Comparison of ENCODE assay signal across 8 cellular contexts in the genomic region with DNA sequence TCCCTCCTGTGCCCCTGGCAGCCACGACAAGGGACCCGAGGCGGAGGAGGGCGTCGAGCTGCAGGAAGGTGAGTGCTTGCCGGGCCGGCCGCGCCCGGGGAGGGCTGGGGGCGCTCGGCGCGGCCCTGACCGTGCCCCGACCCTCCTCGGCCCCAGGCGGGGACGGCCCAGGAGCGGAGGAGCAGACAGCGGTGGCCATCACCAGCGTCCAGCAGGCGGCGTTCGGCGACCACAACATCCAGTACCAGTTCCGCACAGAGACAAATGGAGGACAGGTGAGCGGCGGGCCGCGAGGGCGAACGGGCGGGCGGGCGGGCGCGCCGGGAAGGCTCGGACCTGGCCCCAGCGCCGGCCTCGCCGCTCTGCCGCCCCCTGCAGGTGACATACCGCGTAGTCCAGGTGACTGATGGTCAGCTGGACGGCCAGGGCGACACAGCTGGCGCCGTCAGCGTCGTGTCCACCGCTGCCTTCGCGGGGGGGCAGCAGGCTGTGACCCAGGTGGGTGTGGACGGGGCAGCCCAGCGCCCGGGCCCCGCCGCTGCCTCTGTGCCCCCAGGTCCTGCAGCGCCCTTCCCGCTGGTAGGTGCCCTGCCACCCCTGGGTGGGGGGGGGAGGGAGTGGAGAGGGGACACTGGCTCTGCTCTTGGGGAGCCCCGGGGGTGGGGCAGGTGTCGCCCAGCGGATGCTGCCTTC. TPM values are rescaled to one million over a fixed set of nuclear protein-coding genes. Genes with fewer than 3 reads are reported as not detected.
DNase-seq lines count a peak whose midpoint lies in the region; ATAC-seq and TF ChIP-seq lines count a peak whose summit lies in the region.

No MANE protein-coding gene starts in this region.

- no peaks in the 10 kb centered on the region for H4K20me1 ChIP-seq in fibroblast of lung (ENCODE audit: control insufficient read depth, extremely low read depth, insufficient read depth, low read length)

- TF ChIP-seq CTCF in Panc1 (IDR thresholded peaks at IDR 0.05): peak; percentile 97
- peak; percentile 37 to 41 for TF ChIP-seq CTCF in fibroblast of lung (conservative IDR thresholded peaks at IDR 0.05 in 1 of 2, IDR thresholded peaks at IDR 0.05 in 1 of 2; ENCODE audit: low read depth in 1 of 2, low read length in 2 of 2)
- TF ChIP-seq CTCF in natural killer cell (IDR thresholded peaks at IDR 0.05): peak; percentile 83

- intact Hi-C loops in Panc1 (cut with micrococcal nuclease; ENCODE audit: unreplicated experiment): no loop called here
- intact Hi-C loops in activated T-helper 1 cell treated with anti-CD3 and anti-CD28 coated beads, Interleukin-12 subunit alpha, Interleukin-12 subunit beta, Interleukin-2, Interleukin-4 antibody, amounts not matched to agents 30 ng/mL and 10 ng/mL and 1 ng/mL, durations not matched to agents 14 hours and 24 hours and 36 hours (cut with micrococcal nuclease): loop anchor here (1.0 to 10.0 kb wide), 7 partner anchors 57 to 278 kb away; a partner anchor contains a TSS
- intact Hi-C loops in natural killer cell (cut with micrococcal nuclease): loop anchor here (5.0 to 10.0 kb wide), 2 partner anchors 112 to 195 kb away; no protein-coding TSS in a partner anchor

- BruUV-seq in Panc1 (replicated peaks; lab: Mats Ljungman, UMichigan): no TSS peak

- no peaks in the 10 kb centered on the region for H3K9me3 ChIP-seq in HUES64 (ENCODE audit: insufficient read depth, low read depth, low read length)
- H3K9me3 ChIP-seq in Panc1 (ENCODE audit: control insufficient read depth, insufficient read depth, low read depth, low read length): no peaks in the 10 kb centered on the region
- no peaks in the 10 kb centered on the region for H3K9me3 ChIP-seq in fibroblast of lung (ENCODE audit: control insufficient read depth, insufficient read depth, low read depth, low read length)

- H3K4me3 ChIP-seq in HUES64 (ENCODE audit: low read length) (peak overlapping the region; percentile 82), Panc1 (ENCODE audit: low read depth in 2 of 2, low read length in 2 of 2) (peak overlapping the region; percentile 57 to 61), fibroblast of lung (replicated peaks in 1 of 4; ENCODE audit: control extremely low read depth in 1 of 4, insufficient read depth in 1 of 4, low read depth in 3 of 4, low read length in 4 of 4) (peak overlapping the region; percentile 5 to 64 (median 42))

- H3K4me1 Mint-ChIP-seq in activated T-helper 1 cell treated with anti-CD3 and anti-CD28 coated beads, Interleukin-12 subunit alpha, Interleukin-12 subunit beta, Interleukin-2, Interleukin-4 antibody, amounts not matched to agents 30 ng/mL and 10 ng/mL and 1 ng/mL, durations not matched to agents 14 hours and 24 hours and 36 hours (ENCODE audit: low read depth): peaks cover 17% of the 10 kb centered on the region
- peaks cover 33 to 57% of the 10 kb centered on the region in 2 donors for H3K4me1 Mint-ChIP-seq in natural killer cell

- peak overlapping the region; percentile 34 for H3K27ac Mint-ChIP-seq in activated T-helper 1 cell treated with anti-CD3 and anti-CD28 coated beads, Interleukin-12 subunit alpha, Interleukin-12 subunit beta, Interleukin-2, Interleukin-4 antibody, amounts not matched to agents 30 ng/mL and 10 ng/mL and 1 ng/mL, durations not matched to agents 14 hours and 24 hours and 36 hours
- H3K27ac Mint-ChIP-seq in natural killer cell: peak overlapping the region; percentile 74 to 81

- no peaks in the 10 kb centered on the region for H3K9me3 Mint-ChIP-seq in activated T-helper 1 cell treated with anti-CD3 and anti-CD28 coated beads, Interleukin-12 subunit alpha, Interleukin-12 subunit beta, Interleukin-2, Interleukin-4 antibody, amounts not matched to agents 30 ng/mL and 10 ng/mL and 1 ng/mL, durations not matched to agents 14 hours and 24 hours and 36 hours
- no peaks in the 10 kb centered on the region for H3K9me3 Mint-ChIP-seq in natural killer cell

- 4% methylated on average over 66 of the region's 66 CpGs for WGBS in HUES64

- in situ Hi-C loops in Panc1 (cut with HindIII; ENCODE audit: low pct_unique_long_range_greater_than_20kb, low sequenced_read_pairs): no loop called here

- peak overlapping the region; percentile 96 for H3K9ac ChIP-seq in HUES64 (ENCODE audit: low read depth, low read length)
- H3K9ac ChIP-seq in fibroblast of lung (ENCODE audit: insufficient read depth, low read length): peak overlapping the region; percentile 51

- POLR2A ChIA-PET in Panc1 (lab: Charles Lee): no interaction called here

- peak overlapping the region; percentile 59 for H3K4me2 ChIP-seq in fibroblast of lung (ENCODE audit: extremely low read depth, insufficient read depth, low read length)

- CTCF ChIA-PET in Panc1 (lab: Charles Lee): interaction anchor here (0.6 kb wide), 1 partner anchor 16 kb away, joined by 5 read pairs; no protein-coding TSS in a partner anchor

- H3K27me3 ChIP-seq in HUES64 (ENCODE audit: insufficient read depth, low read length) (no peaks in the 10 kb centered on the region), Panc1 (ENCODE audit: control insufficient read depth, insufficient read depth, low read length) (no peaks in the 10 kb centered on the region), fibroblast of lung (ENCODE audit: control insufficient read depth, insufficient read depth, low read length) (no peaks in the 10 kb centered on the region)

- H3K4me1 ChIP-seq in HUES64 (ENCODE audit: insufficient read depth, low read length) (0 out of 2 replicates have a peak, but pooled peaks cover 3% of the 10 kb centered on the region), Panc1 (ENCODE audit: control insufficient read depth, insufficient read depth, low read length) (peaks cover 22% of the 10 kb centered on the region), fibroblast of lung (ENCODE audit: control insufficient read depth, extremely low read depth, insufficient read depth, low read length) (peaks cover 2% of the 10 kb centered on the region)

- peaks cover 12% of the 10 kb centered on the region for H3K79me2 ChIP-seq in fibroblast of lung (ENCODE audit: control insufficient read depth, insufficient read depth, low read length)

- DNase-seq in D341Med (ENCODE audit: low spot score) (peak; percentile 88), Panc1 (ENCODE audit: low read depth, low spot score) (peak; percentile 52), fibroblast of lung (ENCODE audit: low read depth in 2 of 2) (peak; percentile 75 to 77), natural killer cell (peak; percentile 75)
- DNase-seq in activated T-helper 1 cell treated with anti-CD3 and anti-CD28 coated beads, Interleukin-12 subunit alpha, Interleukin-12 subunit beta, Interleukin-2, Interleukin-4 antibody, amounts not matched to agents 30 ng/mL and 10 ng/mL and 1 ng/mL, durations not matched to agents 14 hours and 24 hours and 36 hours (ENCODE audit: low spot score): peak; percentile 71
- DNase-seq in stimulated activated naive CD4-positive, alpha-beta T cell treated with Interleukin-2 at 50 U/mL for 16 hours (lab: John Stamatoyannopoulos, UW): peak; percentile 74

- H3K36me3 Mint-ChIP-seq in activated T-helper 1 cell treated with anti-CD3 and anti-CD28 coated beads, Interleukin-12 subunit alpha, Interleukin-12 subunit beta, Interleukin-2, Interleukin-4 antibody, amounts not matched to agents 30 ng/mL and 10 ng/mL and 1 ng/mL, durations not matched to agents 14 hours and 24 hours and 36 hours (ENCODE audit: low read depth): peaks cover 36% of the 10 kb centered on the region
- H3K36me3 Mint-ChIP-seq in natural killer cell: no peaks in the 10 kb centered on the region

- H2AFZ ChIP-seq in fibroblast of lung (ENCODE audit: low read length): peak overlapping the region; percentile 29

- H3K36me3 ChIP-seq in HUES64 (ENCODE audit: insufficient read depth, low read length): peaks cover 65% of the 10 kb centered on the region
- peaks cover 14% of the 10 kb centered on the region; the same call in 1 of the 2 replicates for H3K36me3 ChIP-seq in Panc1 (ENCODE audit: control insufficient read depth, insufficient read depth, low read length)
- H3K36me3 ChIP-seq in fibroblast of lung (ENCODE audit: control insufficient read depth, insufficient read depth, low read length): peaks cover 15% of the 10 kb centered on the region

- peak; percentile 46 for ATAC-seq in GM21390 (IDR thresholded peaks at IDR 0.05; ENCODE audit: unreplicated experiment)
- ATAC-seq in Panc1: peak; percentile 85
- ATAC-seq in natural killer cell: peak; percentile 57 to 71 (median 59)

- peak overlapping the region; percentile 93; the same call in 1 of the 2 replicates for H3K27ac ChIP-seq in HUES64 (ENCODE audit: low read depth, low read length)
- H3K27ac ChIP-seq in Panc1 (ENCODE audit: low read length): no peak overlapping the region
- no peak overlapping the region for H3K27ac ChIP-seq in fibroblast of lung (ENCODE audit: insufficient read depth, low read length)

- H3K27me3 Mint-ChIP-seq in activated T-helper 1 cell treated with anti-CD3 and anti-CD28 coated beads, Interleukin-12 subunit alpha, Interleukin-12 subunit beta, Interleukin-2, Interleukin-4 antibody, amounts not matched to agents 30 ng/mL and 10 ng/mL and 1 ng/mL, durations not matched to agents 14 hours and 24 hours and 36 hours (ENCODE audit: insufficient read depth): no peaks in the 10 kb centered on the region
- H3K27me3 Mint-ChIP-seq in natural killer cell (ENCODE audit: low read depth in 2 of 2): no peaks in the 10 kb centered on the region

- peak overlapping the region; percentile 77 for H3K4me3 Mint-ChIP-seq in activated T-helper 1 cell treated with anti-CD3 and anti-CD28 coated beads, Interleukin-12 subunit alpha, Interleukin-12 subunit beta, Interleukin-2, Interleukin-4 antibody, amounts not matched to agents 30 ng/mL and 10 ng/mL and 1 ng/mL, durations not matched to agents 14 hours and 24 hours and 36 hours
- H3K4me3 Mint-ChIP-seq in natural killer cell: peak overlapping the region; percentile 79

RNA-seq across cellular contexts. Expression of a gene that starts 0.8 kb away (rescaled TPM):
- 85.8 TPM for polyA plus RNA-seq in HUES64 (2013, experiment 1 of 2)
- polyA plus RNA-seq in HUES64 (2013, experiment 2 of 2): 83.5 TPM
- total RNA-seq in Panc1 (2021; ENCODE audit: unreplicated experiment) (121 TPM), fibroblast of lung (42.1 and 53.8 TPM in 2 replicates), natural killer cell (100 to 1,000 TPM; 243 to 253 (median 250) TPM)
- polyA plus RNA-seq in Panc1 (2012; ENCODE audit: insufficient read length): 261 TPM
- total RNA-seq in activated T-helper 1 cell treated with anti-CD3 and anti-CD28 coated beads, Interleukin-12 subunit alpha, Interleukin-12 subunit beta, Interleukin-2, Interleukin-4 antibody, amounts not matched to agents 30 ng/mL and 10 ng/mL and 1 ng/mL, durations not matched to agents 14 hours and 24 hours and 36 hours: 156 and 164 TPM in 2 replicates
- 74.9 and 105 TPM in 2 replicates for polyA plus RNA-seq in fibroblast of lung
- 72.0 and 78.6 TPM in 2 replicates for polyA plus RNA-seq in fibroblast of lung (2012)
- polyA minus RNA-seq in fibroblast of lung (ENCODE audit: low replicate concordance): 79.1 and 80.1 TPM in 2 replicates

RNA-seq across cellular contexts. Expression of a gene that starts 12.8 kb away (rescaled TPM):
- polyA plus RNA-seq in HUES64 (2013, experiment 1 of 2): not detected
- not detected for polyA plus RNA-seq in HUES64 (2013, experiment 2 of 2)
- 0.31 TPM for total RNA-seq in Panc1 (2021; ENCODE audit: unreplicated experiment)
- not detected for polyA plus RNA-seq in Panc1 (2012; ENCODE audit: insufficient read length)
- 0.57 and 0.96 TPM in 2 replicates for total RNA-seq in activated T-helper 1 cell treated with anti-CD3 and anti-CD28 coated beads, Interleukin-12 subunit alpha, Interleukin-12 subunit beta, Interleukin-2, Interleukin-4 antibody, amounts not matched to agents 30 ng/mL and 10 ng/mL and 1 ng/mL, durations not matched to agents 14 hours and 24 hours and 36 hours
- not detected in 2 replicates for total RNA-seq in fibroblast of lung
- polyA plus RNA-seq in fibroblast of lung: not detected in 2 replicates
- polyA plus RNA-seq in fibroblast of lung (2012): not detected in 2 replicates
- polyA minus RNA-seq in fibroblast of lung (ENCODE audit: low replicate concordance): not detected in 2 replicates
- total RNA-seq in natural killer cell: 1 to 10 TPM in 1 of 3 donors, under 1 TPM in 2; 0.34 to 1.5 (median 0.45) TPM

RNA-seq across cellular contexts. Expression of a gene that starts 20.8 kb away (rescaled TPM):
- 105 TPM for polyA plus RNA-seq in HUES64 (2013, experiment 1 of 2)
- polyA plus RNA-seq in HUES64 (2013, experiment 2 of 2): 89.8 TPM
- total RNA-seq in Panc1 (2021; ENCODE audit: unreplicated experiment) (64.7 TPM), fibroblast of lung (0.26 and 0.33 TPM in 2 replicates), natural killer cell (1 to 10 TPM; 3.4 to 6.9 (median 6.7) TPM)
- 124 TPM for polyA plus RNA-seq in Panc1 (2012; ENCODE audit: insufficient read length)
- total RNA-seq in activated T-helper 1 cell treated with anti-CD3 and anti-CD28 coated beads, Interleukin-12 subunit alpha, Interleukin-12 subunit beta, Interleukin-2, Interleukin-4 antibody, amounts not matched to agents 30 ng/mL and 10 ng/mL and 1 ng/mL, durations not matched to agents 14 hours and 24 hours and 36 hours: 2.7 and 4.0 TPM in 2 replicates
- polyA plus RNA-seq in fibroblast of lung: 0.29 and 0.31 TPM in 2 replicates
- 1.6 TPM in 2 replicates for polyA plus RNA-seq in fibroblast of lung (2012)
- not detected in 2 replicates for polyA minus RNA-seq in fibroblast of lung (ENCODE audit: low replicate concordance)

RNA-seq across cellular contexts. Expression of a gene that starts 22.4 kb away (rescaled TPM):
- polyA plus RNA-seq in HUES64 (2013, experiment 1 of 2): 0.35 TPM
- not detected for polyA plus RNA-seq in HUES64 (2013, experiment 2 of 2)
- not detected for total RNA-seq in Panc1 (2021; ENCODE audit: unreplicated experiment)
- not detected for polyA plus RNA-seq in Panc1 (2012; ENCODE audit: insufficient read length)
- total RNA-seq in activated T-helper 1 cell treated with anti-CD3 and anti-CD28 coated beads, Interleukin-12 subunit alpha, Interleukin-12 subunit beta, Interleukin-2, Interleukin-4 antibody, amounts not matched to agents 30 ng/mL and 10 ng/mL and 1 ng/mL, durations not matched to agents 14 hours and 24 hours and 36 hours: not detected in 2 replicates
- total RNA-seq in fibroblast of lung: 0.50 TPM in 1 of 2 replicates, not detected in the other
- polyA plus RNA-seq in fibroblast of lung: 0.10 TPM in 1 of 2 replicates, not detected in the other
- 0.43 TPM in 1 of 2 replicates, not detected in the other for polyA plus RNA-seq in fibroblast of lung (2012)
- not detected in 2 replicates for polyA minus RNA-seq in fibroblast of lung (ENCODE audit: low replicate concordance)
- not detected for total RNA-seq in natural killer cell

RNA-seq across cellular contexts. Expression of a gene that starts 41.0 kb away (rescaled TPM):
- polyA plus RNA-seq in HUES64 (2013, experiment 1 of 2): not detected
- polyA plus RNA-seq in HUES64 (2013, experiment 2 of 2): not detected
- total RNA-seq in Panc1 (2021; ENCODE audit: unreplicated experiment) (not detected), fibroblast of lung (not detected in 2 replicates), natural killer cell (not detected)
- polyA plus RNA-seq in Panc1 (2012; ENCODE audit: insufficient read length): not detected
- total RNA-seq in activated T-helper 1 cell treated with anti-CD3 and anti-CD28 coated beads, Interleukin-12 subunit alpha, Interleukin-12 subunit beta, Interleukin-2, Interleukin-4 antibody, amounts not matched to agents 30 ng/mL and 10 ng/mL and 1 ng/mL, durations not matched to agents 14 hours and 24 hours and 36 hours: not detected in 2 replicates
- not detected in 2 replicates for polyA plus RNA-seq in fibroblast of lung
- not detected in 2 replicates for polyA plus RNA-seq in fibroblast of lung (2012)
- polyA minus RNA-seq in fibroblast of lung (ENCODE audit: low replicate concordance): not detected in 2 replicates

Comparison
In these comparisons a context has a peak if more than half of its experiments do, and no peak if none do; other contexts are left out.
1. CTCF ChIP-seq: peak in every context shown above with its lines; median percentile 97 in Panc1; 83 in natural killer cell; 39 in fibroblast of lung.